Comparison of ENCODE assay signal across 10 cellular contexts in genomic region chr6:53239526-53239925, GRCh38.
DNase-seq lines count a peak whose midpoint lies in the region; ATAC-seq and TF ChIP-seq lines count a peak whose summit lies in the region.
"Had no signal": no experiment of that assay in that cellular context is flagged by ENCODE, and none has a peak within 500 bp of the region (broad histone marks: within the 10 kb centered on the region; RNA-seq: fewer than 3 reads in every experiment).

No MANE protein-coding gene starts in this region.

- no peaks in the 10 kb centered on the region for H3K36me3 ChIP-seq in neutrophil

- H3K36me3 Mint-ChIP-seq in activated CD8-positive, alpha-beta memory T cell treated with anti-CD3 and anti-CD28 coated beads, Interleukin-2, amount 10 ng/mL, durations not matched to agents 7 days and 5 days = peaks cover 9% of the 10 kb centered on the region

- no peak overlapping the region for H3K4me3 ChIP-seq in neutrophil (ENCODE audit: low read depth in 1 of 2, low read length in 1 of 2)

- H3K4me1 Mint-ChIP-seq in activated CD8-positive, alpha-beta memory T cell treated with anti-CD3 and anti-CD28 coated beads, Interleukin-2, amount 10 ng/mL, durations not matched to agents 7 days and 5 days = peaks cover 29% of the 10 kb centered on the region

- no peaks in the 10 kb centered on the region for H3K27me3 ChIP-seq in neutrophil

- peak overlapping the region; percentile 99 for H3K27ac ChIP-seq in neutrophil
- H3K27ac ChIP-seq: parathyroid adenoma had no signal

- no peaks in the 10 kb centered on the region for H3K9me3 ChIP-seq in neutrophil

- peaks cover 51 to 61% of the 10 kb centered on the region in 2 experiments for H3K4me1 ChIP-seq in neutrophil (ENCODE audit: control insufficient read depth in 1 of 2, insufficient read depth in 1 of 2, low read depth in 1 of 2, low read length in 1 of 2)
- H3K4me1 ChIP-seq: parathyroid adenoma had no signal

- intact Hi-C loops in Right ventricle myocardium superior (cut with DNase I) = no loop called here

- no peak overlapping the region for H3K4me3 Mint-ChIP-seq in activated CD8-positive, alpha-beta memory T cell treated with anti-CD3 and anti-CD28 coated beads, Interleukin-2, amount 10 ng/mL, durations not matched to agents 7 days and 5 days

- H3K9me3 Mint-ChIP-seq in activated CD8-positive, alpha-beta memory T cell treated with anti-CD3 and anti-CD28 coated beads, Interleukin-2, amount 10 ng/mL, durations not matched to agents 7 days and 5 days (ENCODE audit: low read depth) = no peaks in the 10 kb centered on the region

- no peak overlapping the region for H3K27ac Mint-ChIP-seq in activated CD8-positive, alpha-beta memory T cell treated with anti-CD3 and anti-CD28 coated beads, Interleukin-2, amount 10 ng/mL, durations not matched to agents 7 days and 5 days

- no peak for TF ChIP-seq CTCF in neutrophil (IDR thresholded peaks at IDR 0.05)

- ATAC-seq in activated CD8-positive, alpha-beta memory T cell treated with anti-CD3 and anti-CD28 coated beads, Interleukin-2, amount 10 ng/mL, durations not matched to agents 7 days and 5 days = peak; percentile 18
- ATAC-seq in GM21423 (IDR thresholded peaks at IDR 0.05; ENCODE audit: unreplicated experiment) = peak; percentile 63
- peak; percentile 75 for ATAC-seq in HG03135 (IDR thresholded peaks at IDR 0.05; ENCODE audit: unreplicated experiment)
- ATAC-seq in left lobe of liver = no peak
- ATAC-seq in Right ventricle myocardium superior (ENCODE audit: poor library complexity) = no peak

- no peak for DNase-seq in activated CD8-positive, alpha-beta memory T cell treated with anti-CD3 and anti-CD28 coated beads, Interleukin-2, amount 10 ng/mL, durations not matched to agents 7 days and 5 days
- no peak for DNase-seq in activated CD8-positive, alpha-beta memory T cell treated with anti-CD3 and anti-CD28 coated beads for 24 hours
- DNase-seq in left lobe of liver (ENCODE audit: low spot score) (no peak), pons (ENCODE audit: low spot score) (no peak), Right ventricle myocardium superior (no peak)
- DNase-seq: NCI-H1105 had no signal

- no peaks in the 10 kb centered on the region for H3K27me3 Mint-ChIP-seq in activated CD8-positive, alpha-beta memory T cell treated with anti-CD3 and anti-CD28 coated beads, Interleukin-2, amount 10 ng/mL, durations not matched to agents 7 days and 5 days

- CTCF ChIA-PET in activated CD8-positive, alpha-beta memory T cell treated with anti-CD3 and anti-CD28 coated beads, Interleukin-2, amount 10 ng/mL, durations not matched to agents 7 days and 5 days (lab: Charles Lee) = no interaction called here

Comparison
In these comparisons a context has a peak if more than half of its experiments do, and no peak if none do; other contexts are left out.
1. ATAC-seq: peak in activated CD8-positive, alpha-beta memory T cell treated with anti-CD3 and anti-CD28 coated beads, Interleukin-2, amount 10 ng/mL, durations not matched to agents 7 days and 5 days (single experiment), GM21423 (single experiment) and HG03135 (single experiment); none in left lobe of liver (single experiment) and Right ventricle myocardium superior (single experiment).